ENCODE assay signal across 1 cellular context in the genomic region with DNA sequence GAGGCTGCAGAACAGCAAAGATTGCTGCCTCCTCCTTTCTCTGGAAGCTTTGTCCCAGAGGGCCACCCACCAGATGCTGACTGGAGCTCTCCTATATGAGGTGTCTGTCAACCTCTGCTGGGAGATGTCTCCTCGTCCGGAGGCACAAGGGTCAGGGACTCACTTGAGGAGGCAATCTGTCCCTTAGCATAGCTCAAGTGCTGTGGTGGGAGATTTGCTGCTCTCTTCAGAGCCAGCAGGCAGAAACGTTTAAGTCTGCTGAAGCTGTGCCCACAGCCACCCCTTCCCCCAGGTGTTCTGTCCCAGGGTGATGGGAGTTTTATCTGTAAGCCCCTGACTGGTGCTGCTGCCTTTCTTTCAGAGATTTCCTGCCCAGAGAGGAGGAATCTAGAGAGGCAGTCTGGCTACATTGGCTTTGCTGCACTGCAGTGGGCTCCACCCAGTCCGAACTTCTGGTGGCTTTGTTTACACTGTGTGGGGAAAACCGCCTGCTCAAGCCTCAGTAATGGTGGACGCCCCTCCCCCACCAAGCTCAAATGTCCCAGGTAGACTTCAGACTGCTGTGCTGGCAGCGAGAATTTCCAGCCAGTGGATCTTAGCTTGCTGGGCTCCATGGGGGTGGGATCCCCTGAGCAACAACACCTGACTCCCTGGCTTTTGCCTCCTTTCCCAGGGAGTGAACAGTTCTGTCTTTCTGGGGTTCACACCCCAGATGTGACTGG.
A peak's percentile ranks its signal among the peaks of the same experiment; 100 is the strongest.
TF ChIP-seq lines count a peak whose summit lies in the region.
"Not testable (repeated sequence)": the region's sequence is repeated elsewhere in the genome, so short reads cannot be mapped to it uniquely, and the experiment has no call there.

No MANE protein-coding gene starts in this region.

TF ChIP-seq in HepG2, 621 proteins besides CTCF, POLR2A, EP300 and RAD21 (continued from another document and continues in another):
- TF ChIP-seq ZNF362 (CRISPR knock-in tag; IDR thresholded peaks at IDR 0.05; ENCODE audit: borderline replicate concordance): 0 out of 2 replicates have a peak, but pooled peaks have one; percentile 64
- peak; percentile 50; the same call in 1 of the 2 replicates for TF ChIP-seq TBX2 (CRISPR knock-in tag; IDR thresholded peaks at IDR 0.05; ENCODE audit: borderline replicate concordance)
- peak; percentile 53; the same call in 1 of the 2 replicates for TF ChIP-seq IKZF5 (CRISPR knock-in tag; IDR thresholded peaks at IDR 0.05)
- TF ChIP-seq NR2F6, SOX6 (IDR thresholded peaks at IDR 0.05): not testable (repeated sequence)
- TF ChIP-seq NR2F6 (CRISPR knock-in tag; IDR thresholded peaks at IDR 0.05): 0 out of 2 replicates have a peak, but pooled peaks have one; percentile 35
- TF ChIP-seq ZMYM2 (CRISPR knock-in tag; IDR thresholded peaks at IDR 0.05): peak; percentile 64; the same call in 1 of the 2 replicates
- peak; percentile 43; the same call in 1 of the 2 replicates for TF ChIP-seq KDM3A (CRISPR knock-in tag; IDR thresholded peaks at IDR 0.05; ENCODE audit: low read depth)
- TF ChIP-seq ZNF331 (CRISPR knock-in tag; IDR thresholded peaks at IDR 0.05): peak; percentile 91
- TF ChIP-seq ZHX1 (CRISPR knock-in tag; IDR thresholded peaks at IDR 0.05; ENCODE audit: low read depth): peak; percentile 89
- peak; percentile 63 for TF ChIP-seq GATAD2A (CRISPR knock-in tag; IDR thresholded peaks at IDR 0.05)
- TF ChIP-seq ZNF609 (CRISPR knock-in tag; IDR thresholded peaks at IDR 0.05; ENCODE audit: borderline replicate concordance): peak; percentile 47; the same call in 1 of the 2 replicates
- peak; percentile 70; the same call in 1 of the 2 replicates for TF ChIP-seq ZNF317 (CRISPR knock-in tag; IDR thresholded peaks at IDR 0.05)
- TF ChIP-seq ZSCAN20 (CRISPR knock-in tag; IDR thresholded peaks at IDR 0.05; ENCODE audit: borderline replicate concordance): 0 out of 2 replicates have a peak, but pooled peaks have one; percentile 22
- TF ChIP-seq SOX6 (CRISPR knock-in tag; IDR thresholded peaks at IDR 0.05): peak; percentile 55; the same call in 1 of the 2 replicates
- TF ChIP-seq MEIS2 (CRISPR knock-in tag; IDR thresholded peaks at IDR 0.05): 0 out of 2 replicates have a peak, but pooled peaks have one; percentile 32
- TF ChIP-seq, protein P1, sequence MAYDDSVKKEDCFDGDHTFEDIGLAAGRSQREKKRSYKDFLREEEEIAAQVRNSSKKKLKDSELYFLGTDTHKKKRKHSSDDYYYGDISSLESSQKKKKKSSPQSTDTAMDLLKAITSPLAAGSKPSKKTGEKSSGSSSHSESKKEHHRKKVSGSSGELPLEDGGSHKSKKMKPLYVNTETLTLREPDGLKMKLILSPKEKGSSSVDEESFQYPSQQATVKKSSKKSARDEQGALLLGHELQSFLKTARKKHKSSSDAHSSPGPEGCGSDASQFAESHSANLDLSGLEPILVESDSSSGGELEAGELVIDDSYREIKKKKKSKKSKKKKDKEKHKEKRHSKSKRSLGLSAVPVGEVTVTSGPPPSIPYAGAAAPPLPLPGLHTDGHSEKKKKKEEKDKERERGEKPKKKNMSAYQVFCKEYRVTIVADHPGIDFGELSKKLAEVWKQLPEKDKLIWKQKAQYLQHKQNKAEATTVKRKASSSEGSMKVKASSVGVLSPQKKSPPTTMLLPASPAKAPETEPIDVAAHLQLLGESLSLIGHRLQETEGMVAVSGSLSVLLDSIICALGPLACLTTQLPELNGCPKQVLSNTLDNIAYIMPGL (CRISPR knock-in tag; IDR thresholded peaks at IDR 0.05; ENCODE audit: borderline replicate concordance in 1 of 2, low read depth in 1 of 2): peak; percentile 37 to 57; a peak in 1 of 4 replicates
- 0 out of 2 replicates have a peak, but pooled peaks have one; percentile 12 for TF ChIP-seq ZNF691 (CRISPR knock-in tag; IDR thresholded peaks at IDR 0.05; ENCODE audit: borderline replicate concordance, low read depth)
- TF ChIP-seq, protein P2, sequence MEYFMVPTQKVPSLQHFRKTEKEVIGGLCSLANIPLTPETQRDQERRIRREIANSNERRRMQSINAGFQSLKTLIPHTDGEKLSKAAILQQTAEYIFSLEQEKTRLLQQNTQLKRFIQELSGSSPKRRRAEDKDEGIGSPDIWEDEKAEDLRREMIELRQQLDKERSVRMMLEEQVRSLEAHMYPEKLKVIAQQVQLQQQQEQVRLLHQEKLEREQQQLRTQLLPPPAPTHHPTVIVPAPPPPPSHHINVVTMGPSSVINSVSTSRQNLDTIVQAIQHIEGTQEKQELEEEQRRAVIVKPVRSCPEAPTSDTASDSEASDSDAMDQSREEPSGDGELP (IDR thresholded peaks at IDR 0.05; ENCODE audit: borderline replicate concordance, low read depth): 0 out of 2 replicates have a peak, but pooled peaks have one; percentile 8
- TF ChIP-seq HOXA5 (CRISPR knock-in tag; IDR thresholded peaks at IDR 0.05): peak; percentile 33; the same call in 1 of the 2 replicates
- peak; percentile 69; the same call in 1 of the 2 replicates for TF ChIP-seq ZBTB3 (CRISPR knock-in tag; IDR thresholded peaks at IDR 0.05; ENCODE audit: borderline replicate concordance, low read depth)
- peak; percentile 76; the same call in 1 of the 2 replicates for TF ChIP-seq NRL (CRISPR knock-in tag; IDR thresholded peaks at IDR 0.05; ENCODE audit: borderline replicate concordance)
- TF ChIP-seq RFXANK (CRISPR knock-in tag; IDR thresholded peaks at IDR 0.05): 0 out of 2 replicates have a peak, but pooled peaks have one; percentile 21
- peak; percentile 21; the same call in 1 of the 2 replicates for TF ChIP-seq ZNF350 (CRISPR knock-in tag; IDR thresholded peaks at IDR 0.05; ENCODE audit: borderline replicate concordance, low read depth)
- 0 out of 2 replicates have a peak, but pooled peaks have one; percentile 45 for TF ChIP-seq ZNF543 (CRISPR knock-in tag; IDR thresholded peaks at IDR 0.05)
- TF ChIP-seq HNF4A (CRISPR knock-in tag; IDR thresholded peaks at IDR 0.05): peak; percentile 52; the same call in 1 of the 2 replicates
- TF ChIP-seq ZNF33B (CRISPR knock-in tag; IDR thresholded peaks at IDR 0.05): 0 out of 2 replicates have a peak, but pooled peaks have one; percentile 8
- peak; percentile 37; the same call in 1 of the 2 replicates for TF ChIP-seq PITX1 (CRISPR knock-in tag; IDR thresholded peaks at IDR 0.05)
- TF ChIP-seq, protein P3, sequence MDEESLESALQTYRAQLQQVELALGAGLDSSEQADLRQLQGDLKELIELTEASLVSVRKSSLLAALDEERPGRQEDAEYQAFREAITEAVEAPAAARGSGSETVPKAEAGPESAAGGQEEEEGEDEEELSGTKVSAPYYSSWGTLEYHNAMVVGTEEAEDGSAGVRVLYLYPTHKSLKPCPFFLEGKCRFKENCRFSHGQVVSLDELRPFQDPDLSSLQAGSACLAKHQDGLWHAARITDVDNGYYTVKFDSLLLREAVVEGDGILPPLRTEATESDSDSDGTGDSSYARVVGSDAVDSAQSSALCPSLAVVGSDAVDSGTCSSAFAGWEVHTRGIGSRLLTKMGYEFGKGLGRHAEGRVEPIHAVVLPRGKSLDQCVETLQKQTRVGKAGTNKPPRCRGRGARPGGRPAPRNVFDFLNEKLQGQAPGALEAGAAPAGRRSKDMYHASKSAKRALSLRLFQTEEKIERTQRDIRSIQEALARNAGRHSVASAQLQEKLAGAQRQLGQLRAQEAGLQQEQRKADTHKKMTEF (CRISPR knock-in tag; IDR thresholded peaks at IDR 0.05): peak; percentile 54
- peak; percentile 36; the same call in 1 of the 2 replicates for TF ChIP-seq ZSCAN5A (CRISPR knock-in tag; IDR thresholded peaks at IDR 0.05; ENCODE audit: borderline replicate concordance)
- 0 out of 2 replicates have a peak, but pooled peaks have one; percentile 33 for TF ChIP-seq KLF15 (CRISPR knock-in tag; IDR thresholded peaks at IDR 0.05; ENCODE audit: borderline replicate concordance)
- 0 out of 2 replicates have a peak, but pooled peaks have one; percentile 7 for TF ChIP-seq ZBTB20 (CRISPR knock-in tag; IDR thresholded peaks at IDR 0.05; ENCODE audit: borderline replicate concordance, low read depth)
- TF ChIP-seq CAMTA2 (CRISPR knock-in tag; IDR thresholded peaks at IDR 0.05; ENCODE audit: borderline replicate concordance): 0 out of 2 replicates have a peak, but pooled peaks have one; percentile 74
